ENCODE assay signal across 1 cellular context in the genomic region with DNA sequence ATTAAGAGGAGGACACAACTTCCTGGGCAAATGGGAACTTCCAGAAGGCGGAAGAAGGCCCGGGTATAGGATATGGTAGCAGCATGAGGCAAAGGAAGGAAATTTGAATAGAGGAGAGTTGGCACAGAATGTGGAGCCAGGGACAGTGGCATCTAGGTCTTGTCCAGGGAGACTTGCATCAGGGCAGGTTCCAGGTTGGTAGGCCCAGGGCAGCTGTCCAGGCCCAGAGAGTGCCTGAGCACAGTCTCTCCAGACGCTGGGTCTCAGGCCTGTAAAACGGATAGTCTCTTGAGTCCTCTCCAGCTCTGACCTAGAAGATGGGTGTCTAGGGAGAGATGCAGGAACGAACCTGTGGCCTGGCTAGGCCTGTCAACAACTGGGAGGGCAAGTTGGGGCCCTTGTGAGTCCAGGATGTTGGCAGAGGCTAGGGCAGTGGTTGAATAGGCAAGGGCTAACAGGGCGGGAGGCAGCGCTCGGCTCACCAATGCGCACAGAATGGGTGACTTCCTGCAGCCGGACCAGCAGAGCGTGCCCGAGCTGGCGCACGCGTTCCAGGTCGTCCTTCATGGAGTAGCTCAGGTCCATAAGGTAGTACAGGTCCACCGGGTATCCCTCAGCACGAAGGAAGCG.
TF ChIP-seq lines count a peak whose summit lies in the region.

No MANE protein-coding gene starts in this region.

TF ChIP-seq in GM12891, 5 proteins besides CTCF, POLR2A, EP300 and RAD21:
- TF ChIP-seq PAX5 (IDR thresholded peaks at IDR 0.05; ENCODE audit: insufficient read depth, low read length, severe bottlenecking) (no peak), SPI1 (IDR thresholded peaks at IDR 0.05; ENCODE audit: low read depth, low read length) (no peak), POU2F2 (IDR thresholded peaks at IDR 0.05; ENCODE audit: low read depth, low read length) (no peak), TAF1 (IDR thresholded peaks at IDR 0.05; ENCODE audit: low read depth, low read length) (no peak), POLR2AphosphoS5 (IDR thresholded peaks at IDR 0.05; ENCODE audit: low read depth, low read length) (no peak)
TF ChIP-seq in GM12891: peak in this region for 0.
